Comparison of ENCODE assay signal across 8 cellular contexts in genomic region chr16:70750893-70751467, GRCh38. TPM values are rescaled to one million over a fixed set of nuclear protein-coding genes. Genes with fewer than 3 reads are reported as not detected.
DNase-seq lines count a peak whose midpoint lies in the region; ATAC-seq and TF ChIP-seq lines count a peak whose summit lies in the region.

No MANE protein-coding gene starts in this region.

- in situ Hi-C loops in Caki2 (cut with HindIII; ENCODE audit: low pct_unique_long_range_greater_than_20kb, low sequenced_read_pairs), result no loop called here
- in situ Hi-C loops in GM13976 (cut with MboI; ENCODE audit: low sequenced_read_pairs, unreplicated experiment), result no loop called here

- TF ChIP-seq CTCF in GM13976 (IDR thresholded peaks at IDR 0.05; ENCODE audit: borderline replicate concordance, control extremely low read depth, extremely low read depth, insufficient read depth, missing control alignments), result no peak

- intact Hi-C loops in Right ventricle myocardium superior (cut with DNase I), result no loop called here

- DNase-seq in Caki2 (ENCODE audit: low read depth) (peak; percentile 92), UCSD-AML1 (lab: John Stamatoyannopoulos, UW; ENCODE audit: unreplicated experiment) (peak; percentile 51), Right ventricle myocardium superior (peak; percentile 84), pulmonary artery endothelial cell (ENCODE audit: low read depth, low spot score) (peak; percentile 83), NCI-H82 treated with DMSO at 0.1 percent for 48 hours (lab: John Stamatoyannopoulos, UW; ENCODE audit: unreplicated experiment) (no peak), GM13976 (ENCODE audit: low spot score) (no peak)
- DNase-seq in stimulated activated CD4-positive, alpha-beta T cell treated with anti-CD3 and anti-CD28 coated beads, Interleukin-15, amount 100 ng/mL, for 24 hours, result no peak

- ATAC-seq in Right ventricle myocardium superior (ENCODE audit: poor library complexity) (peak; percentile 73), GM18868 (IDR thresholded peaks at IDR 0.05; ENCODE audit: unreplicated experiment) (no peak)

RNA-seq across cellular contexts. Expression of gene VAC14, which starts 50.0 kb away (rescaled TPM):
- 48.8 and 56.6 TPM in 2 replicates for total RNA-seq in Caki2 (2014; rRNA removed; shearing (Covaris generic); ENCODE audit: low replicate concordance)
- total RNA-seq in Right ventricle myocardium superior, result 17.4 TPM
- 22.3 and 27.3 TPM in 2 replicates for total RNA-seq in pulmonary artery endothelial cell

Comparison
In these comparisons a context has a peak if more than half of its experiments do, and no peak if none do; other contexts are left out.
1. DNase-seq: peak in Caki2 (single experiment), UCSD-AML1 (single experiment), Right ventricle myocardium superior (single experiment) and pulmonary artery endothelial cell (single experiment); none in stimulated activated CD4-positive, alpha-beta T cell treated with anti-CD3 and anti-CD28 coated beads, Interleukin-15, amount 100 ng/mL, for 24 hours (single experiment), NCI-H82 treated with DMSO at 0.1 percent for 48 hours (single experiment) and GM13976 (single experiment).